In genomic region chr17:80430446-80431245, GRCh38 we compare ENCODE assay signal across 26 cellular contexts. TPM values are rescaled to one million over a fixed set of nuclear protein-coding genes. Genes with fewer than 3 reads are reported as not detected.
"Had no signal": no experiment of that assay in that cellular context is flagged by ENCODE, and none has a peak within 500 bp of the region (broad histone marks: within the 10 kb centered on the region; RNA-seq: fewer than 3 reads in every experiment).

No MANE protein-coding gene starts in this region.

- H3K27me3 ChIP-seq: adrenal gland, ascending aorta, brain microvascular endothelial cell, colonic mucosa, dorsolateral prefrontal cortex, esophagus muscularis mucosa, thyroid gland had no signal

- H3K9me3 ChIP-seq: adrenal gland, ascending aorta, colonic mucosa, esophagus muscularis mucosa, mucosa of descending colon, thyroid gland had no signal

- H3K4me3 ChIP-seq: adrenal gland, ascending aorta, colonic mucosa, dorsolateral prefrontal cortex, esophagus muscularis mucosa, mucosa of descending colon, thyroid gland had no signal

- ATAC-seq: activated T-cell treated with anti-CD3 and anti-CD28 coated beads, Interleukin-2, amount 50 U/mL, for 4 hours; effector memory CD8-positive, alpha-beta T cell; mucosa of descending colon had no signal

- DNase-seq: activated CD4-positive, alpha-beta T cell treated with anti-CD3 and anti-CD28 coated beads for 4 hours; activated CD4-positive, alpha-beta T cell treated with anti-CD3 and anti-CD28 coated beads, Interleukin-2, amount 50 U/mL, for 48 hours; activated CD4-positive, CD25-positive, alpha-beta regulatory T cell; activated CD8-positive, alpha-beta memory T cell treated with anti-CD3 and anti-CD28 coated beads, Interleukin-2, amount 50 U/mL, for 48 hours; activated naive CD4-positive, alpha-beta T cell; activated T-cell treated with anti-CD3 and anti-CD28 coated beads, Interleukin-2, amount 50 U/mL, for 4 hours; adrenal gland; brain microvascular endothelial cell; colonic mucosa; effector memory CD8-positive, alpha-beta T cell; head of caudate nucleus; hypothalamus; mesendoderm; nephron progenitor cell; occipital lobe; stimulated activated CD4-positive, alpha-beta T cell treated with anti-CD3 and anti-CD28 coated beads, Interleukin-12 subunit alpha, Interleukin-12 subunit beta, amount 100 ng/mL, for 4 hours; stimulated activated CD4-positive, alpha-beta T cell treated with anti-CD3 and anti-CD28 coated beads, Interleukin-4, amount 100 ng/mL, for 4 hours; substantia nigra; thyroid gland had no signal

- H3K27ac ChIP-seq: ascending aorta, brain microvascular endothelial cell, colonic mucosa, dorsolateral prefrontal cortex, esophagus muscularis mucosa, thyroid gland had no signal

- FAIRE-seq: endothelial cell of umbilical vein, frontal cortex had no signal

- H3K36me3 ChIP-seq: adrenal gland, brain microvascular endothelial cell, colonic mucosa, thyroid gland had no signal

- H3K4me1 ChIP-seq: colonic mucosa had no signal

RNA-seq across cellular contexts. Expression of gene NPTX1, which starts 45.8 kb away (rescaled TPM):
- total RNA-seq: ascending aorta, endothelial cell of umbilical vein, progenitor cell of endocrine pancreas had no signal
